Comparison of ENCODE assay signal across 10 cellular contexts in genomic region chr14:85535316-85535715, GRCh38. TPM values are rescaled to one million over a fixed set of nuclear protein-coding genes. Genes with fewer than 3 reads are reported as not detected.
DNase-seq lines count a peak whose midpoint lies in the region; ATAC-seq and TF ChIP-seq lines count a peak whose summit lies in the region.
"Had no signal": no experiment of that assay in that cellular context is flagged by ENCODE, and none has a peak within 500 bp of the region (broad histone marks: within the 10 kb centered on the region; RNA-seq: fewer than 3 reads in every experiment).

No MANE protein-coding gene starts in this region.

- no peak overlapping the region for H3K27ac Mint-ChIP-seq in activated CD4-positive, alpha-beta memory T cell treated with anti-CD3 and anti-CD28 coated beads for 36 hours

- H3K36me3 ChIP-seq in mammary epithelial cell (ENCODE audit: insufficient read depth, low read length), result no peaks in the 10 kb centered on the region
- H3K36me3 ChIP-seq in left lung, result no peaks in the 10 kb centered on the region
- H3K36me3 ChIP-seq in smooth muscle cell (ENCODE audit: low read depth), result no peaks in the 10 kb centered on the region

- dilution Hi-C loops in mammary epithelial cell (cut with HindIII; ENCODE audit: low sequenced_read_pairs), result no loop called here

- TF ChIP-seq CTCF in HFF-Myc (IDR thresholded peaks at IDR 0.05; ENCODE audit: low read depth, low read length, missing control alignments) (no peak), mammary epithelial cell (conservative IDR thresholded peaks at IDR 0.05 in 1 of 2, IDR thresholded peaks at IDR 0.05 in 1 of 2; ENCODE audit: extremely low read depth in 1 of 2, insufficient read depth in 1 of 2, low read depth in 1 of 2, low read length in 2 of 2) (no peak), left lung (IDR thresholded peaks at IDR 0.05) (no peak), smooth muscle cell (IDR thresholded peaks at IDR 0.05; ENCODE audit: borderline replicate concordance, insufficient read depth, poor library complexity, severe bottlenecking) (no peak)

- POLR2A ChIA-PET in activated CD4-positive, alpha-beta memory T cell treated with anti-CD3 and anti-CD28 coated beads for 36 hours (lab: Charles Lee), result no interaction called here

- H3K27ac ChIP-seq in mammary epithelial cell (ENCODE audit: insufficient read depth, low read depth, low read length), result peak overlapping the region; percentile 66
- peak overlapping the region in 1 of 2 donors; percentile 4 for H3K27ac ChIP-seq in left lung
- H3K27ac ChIP-seq in smooth muscle cell (ENCODE audit: low read depth), result peak overlapping the region; percentile 76

- H3K4me3 ChIP-seq in HFF-Myc (replicated peaks; ENCODE audit: low read depth, low read length) (peak overlapping the region; percentile 91), mammary epithelial cell (replicated peaks in 1 of 3; ENCODE audit: insufficient read depth in 1 of 3, low read depth in 2 of 3, low read length in 3 of 3) (peak overlapping the region; percentile 89 to 90 (median 89)), left lung (peak overlapping the region; percentile 41 to 43), smooth muscle cell (peak overlapping the region; percentile 80)

- no peaks in the 10 kb centered on the region for H3K27me3 ChIP-seq in mammary epithelial cell (ENCODE audit: insufficient read depth, low read length)
- peaks cover 43 to 72% of the 10 kb centered on the region in 2 donors for H3K27me3 ChIP-seq in left lung
- H3K27me3 ChIP-seq in smooth muscle cell (ENCODE audit: low read depth), result no peaks in the 10 kb centered on the region

- intact Hi-C loops in mammary epithelial cell (cut with micrococcal nuclease), result loop anchor here (10.0 kb wide), 2 partner anchors 561 to 731 kb away; no protein-coding TSS in a partner anchor
- intact Hi-C loops in left lung (cut with DNase I), result no loop called here
- intact Hi-C loops in activated CD4-positive, alpha-beta memory T cell treated with anti-CD3 and anti-CD28 coated beads for 36 hours (cut with micrococcal nuclease), result no loop called here

- H3K4me2 ChIP-seq in mammary epithelial cell (ENCODE audit: insufficient read depth, low read depth, low read length) (peak overlapping the region; percentile 97), smooth muscle cell (peak overlapping the region; percentile 87)

- H3K36me3 Mint-ChIP-seq in activated CD4-positive, alpha-beta memory T cell treated with anti-CD3 and anti-CD28 coated beads for 36 hours, result peaks cover 3% of the 10 kb centered on the region

- H3K9me3 ChIP-seq in mammary epithelial cell (replicated peaks; ENCODE audit: insufficient read depth, low read length) (no peaks in the 10 kb centered on the region), left lung (no peaks in the 10 kb centered on the region), smooth muscle cell (replicated peaks; ENCODE audit: low read depth) (no peaks in the 10 kb centered on the region)

- H3K27me3 Mint-ChIP-seq in activated CD4-positive, alpha-beta memory T cell treated with anti-CD3 and anti-CD28 coated beads for 36 hours, result peaks cover 43% of the 10 kb centered on the region

- no peaks in the 10 kb centered on the region for H3F3A ChIP-seq in smooth muscle cell (ENCODE audit: low read depth)

- H3K9ac ChIP-seq in mammary epithelial cell (ENCODE audit: insufficient read depth, low read length) (peak overlapping the region; percentile 25), smooth muscle cell (ENCODE audit: low read depth) (peak overlapping the region; percentile 64)

- no peak overlapping the region for H3K4me3 Mint-ChIP-seq in activated CD4-positive, alpha-beta memory T cell treated with anti-CD3 and anti-CD28 coated beads for 36 hours

- in situ Hi-C loops in mammary epithelial cell (cut with MboI; ENCODE audit: low sequenced_read_pairs in 2 of 2), result loop anchor here in 1 of 2 donors (25.0 kb wide), 1 partner anchor 573 kb away; no protein-coding TSS in a partner anchor

- H3K9me3 Mint-ChIP-seq in activated CD4-positive, alpha-beta memory T cell treated with anti-CD3 and anti-CD28 coated beads for 36 hours, result no peaks in the 10 kb centered on the region

- no TSS peak for BruUV-seq in mammary epithelial cell (replicated peaks; lab: Mats Ljungman, UMichigan)

- H4K20me1 ChIP-seq in mammary epithelial cell (ENCODE audit: insufficient read depth, low read length), result no peaks in the 10 kb centered on the region
- peaks cover 63% of the 10 kb centered on the region for H4K20me1 ChIP-seq in smooth muscle cell (ENCODE audit: low read depth)

- H2AFZ ChIP-seq in mammary epithelial cell (ENCODE audit: low read depth, low read length) (no peak overlapping the region), smooth muscle cell (ENCODE audit: low read depth) (no peak overlapping the region)

- peaks cover 10% of the 10 kb centered on the region for H3K4me1 Mint-ChIP-seq in activated CD4-positive, alpha-beta memory T cell treated with anti-CD3 and anti-CD28 coated beads for 36 hours (ENCODE audit: low read depth)

- H3K79me2 ChIP-seq in mammary epithelial cell (ENCODE audit: insufficient read depth, low read length) (peaks cover 85% of the 10 kb centered on the region), smooth muscle cell (ENCODE audit: low read depth) (peaks cover 81% of the 10 kb centered on the region)

- ATAC-seq in left lung, result no peak
- ATAC-seq in GM18861 (IDR thresholded peaks at IDR 0.05; ENCODE audit: unreplicated experiment), result no peak

- CTCF ChIA-PET in mammary epithelial cell (lab: Charles Lee; ENCODE audit: low non-redundant PET), result no interaction called here
- CTCF ChIA-PET in activated CD4-positive, alpha-beta memory T cell treated with anti-CD3 and anti-CD28 coated beads for 36 hours (lab: Charles Lee), result no interaction called here

- 75% methylated on average over 6 of the region's 6 CpGs for WGBS in mammary epithelial cell (ENCODE audit: low coverage, missing lambda C conversion rate)
- 10% methylated on average over 6 of the region's 6 CpGs for WGBS in smooth muscle cell (ENCODE audit: low lambda C conversion rate)

- peaks cover 27% of the 10 kb centered on the region for H3K4me1 ChIP-seq in mammary epithelial cell (ENCODE audit: insufficient read depth, low read length)
- H3K4me1 ChIP-seq in left lung, result peaks cover 3 to 33% of the 10 kb centered on the region in 2 donors
- peaks cover 18% of the 10 kb centered on the region for H3K4me1 ChIP-seq in smooth muscle cell (ENCODE audit: low read depth)

- no peak for DNase-seq in HFF-Myc (ENCODE audit: extremely low read depth, low read depth)
- no peak for DNase-seq in mammary epithelial cell
- DNase-seq in left lung, result no peak
- no peak for DNase-seq in smooth muscle cell (lab: John Stamatoyannopoulos, UW; ENCODE audit: unreplicated experiment)
- no peak for DNase-seq in effector CD4-positive, alpha-beta T cell
- no peak for DNase-seq in SHP77 (lab: John Stamatoyannopoulos, UW)
- no peak for DNase-seq in activated CD4-positive, alpha-beta memory T cell treated with anti-CD3 and anti-CD28 coated beads for 36 hours
- DNase-seq: NCI-H774, T-helper 2 cell had no signal

RNA-seq across cellular contexts. Expression of gene FLRT2, which starts 5.4 kb away (rescaled TPM):
- total RNA-seq in mammary epithelial cell (10 to 100 TPM; 33.2 to 92.3 TPM), left lung (10 to 100 TPM; 19.1 to 24.3 TPM), smooth muscle cell (89.0 and 104 TPM in 2 replicates)
- polyA plus RNA-seq in mammary epithelial cell (32.7 TPM), smooth muscle cell (47.0 and 52.3 TPM in 2 replicates)
- 74.2 TPM for polyA minus RNA-seq in mammary epithelial cell
- total RNA-seq in activated CD4-positive, alpha-beta memory T cell treated with anti-CD3 and anti-CD28 coated beads for 36 hours, result not detected

Comparison
In these comparisons a context has a peak if more than half of its experiments do, and no peak if none do; other contexts are left out.
1. RNA of gene FLRT2, which starts 5.4 kb away (total RNA-seq): 89.0 to 104 TPM in smooth muscle cell, 33.2 to 92.3 TPM in mammary epithelial cell and 19.1 to 24.3 TPM in left lung; not detected in activated CD4-positive, alpha-beta memory T cell treated with anti-CD3 and anti-CD28 coated beads for 36 hours; every median in the first group is over 10 times any median in the second.
2. Peak in every context shown above with its lines, with median percentiles within 50 percentile points of each other: H3K4me3 ChIP-seq.